In the genomic region with DNA sequence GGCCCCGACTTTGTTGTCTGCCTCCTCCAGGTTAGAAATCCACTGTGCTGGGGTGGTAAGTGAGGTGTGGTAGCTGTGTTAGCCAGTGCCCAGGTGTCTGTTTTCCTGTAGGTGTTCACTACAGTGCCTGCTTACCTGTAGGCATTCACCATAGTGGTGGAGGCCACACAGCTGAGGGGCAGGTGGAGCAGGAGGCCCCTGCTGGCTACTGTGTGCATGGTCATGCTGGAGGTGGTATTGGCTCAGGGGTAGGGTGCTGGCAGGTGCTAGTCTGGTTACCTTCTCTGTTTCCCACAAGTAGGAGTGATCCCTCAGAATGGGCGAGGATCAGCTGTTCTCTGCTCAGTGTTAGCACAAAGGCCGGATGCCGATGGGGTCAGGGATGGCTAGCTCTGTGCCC, we compare ENCODE assay signal across 31 cellular contexts.
"Had no signal": no experiment of that assay in that cellular context is flagged by ENCODE, and none has a peak within 500 bp of the region (broad histone marks: within the 10 kb centered on the region; RNA-seq: fewer than 3 reads in every experiment).

No MANE protein-coding gene starts in this region.

- H3K27ac ChIP-seq: adrenal gland, SJCRH30, SK-N-MC had no signal

- H3K4me1 ChIP-seq: adrenal gland, SJCRH30 had no signal

- H3K4me3 Mint-ChIP-seq: activated CD4-positive, alpha-beta memory T cell treated with anti-CD3 and anti-CD28 coated beads for 36 hours; activated naive CD4-positive, alpha-beta T cell treated with anti-CD3 and anti-CD28 coated beads for 36 hours; activated T-cell treated with anti-CD3 and anti-CD28 coated beads, Interleukin-2, amount 50 U/mL, for 4 hours; activated T-helper 1 cell treated with anti-CD3 and anti-CD28 coated beads, Interleukin-12 subunit alpha, Interleukin-12 subunit beta, Interleukin-2, Interleukin-4 antibody, amounts not matched to agents 30 ng/mL and 10 ng/mL and 1 ng/mL, durations not matched to agents 14 hours and 24 hours and 36 hours; brain; T-helper 1 cell treated with Interleukin-12 subunit alpha and Interleukin-12 subunit beta and Interleukin-4 antibody, amounts not matched to agents 30 μg/mL and 1 μg/mL, for 36 hours; T-helper 2 cell treated with Interferon-gamma antibody and Interleukin-4, amounts not matched to agents 5 μg/mL and 100 μg/mL, for 36 hours had no signal

- H3K4me3 ChIP-seq: adrenal gland, SJCRH30, SK-N-MC had no signal

- ATAC-seq: activated CD4-positive, CD25-positive, alpha-beta regulatory T cell treated with anti-CD3 and anti-CD28 coated beads, Interleukin-2, amount 50 U/mL, for 24 hours; activated naive CD4-positive, alpha-beta T cell treated with anti-CD3 and anti-CD28 coated beads, Interleukin-2, amount 50 U/mL, for 72 hours; activated T-cell treated with anti-CD3 and anti-CD28 coated beads, Interleukin-2, amount 50 U/mL, for 4 hours; Panc1 had no signal

- H3K36me3 ChIP-seq: adrenal gland, SJCRH30 had no signal

- H3K27ac Mint-ChIP-seq: activated CD4-positive, alpha-beta memory T cell treated with anti-CD3 and anti-CD28 coated beads for 36 hours; activated naive CD4-positive, alpha-beta T cell treated with anti-CD3 and anti-CD28 coated beads for 36 hours; activated naive CD4-positive, alpha-beta T cell treated with anti-CD3 and anti-CD28 coated beads, Interleukin-2, amount 50 U/mL, for 72 hours; activated T-helper 1 cell treated with anti-CD3 and anti-CD28 coated beads, Interleukin-12 subunit alpha, Interleukin-12 subunit beta, Interleukin-2, Interleukin-4 antibody, amounts not matched to agents 30 ng/mL and 10 ng/mL and 1 ng/mL, durations not matched to agents 14 hours and 24 hours and 36 hours; brain; T-helper 1 cell treated with Interleukin-12 subunit alpha and Interleukin-12 subunit beta and Interleukin-4 antibody, amounts not matched to agents 30 μg/mL and 1 μg/mL, for 36 hours; T-helper 2 cell treated with Interferon-gamma antibody and Interleukin-4, amounts not matched to agents 5 μg/mL and 100 μg/mL, for 36 hours had no signal

- H3K27me3 Mint-ChIP-seq: activated CD4-positive, alpha-beta memory T cell treated with anti-CD3 and anti-CD28 coated beads for 36 hours; brain had no signal

- H3K27me3 ChIP-seq: adrenal gland, SJCRH30 had no signal

- DNase-seq: activated CD4-positive, alpha-beta memory T cell treated with anti-CD3 and anti-CD28 coated beads for 36 hours; activated CD4-positive, alpha-beta T cell treated with anti-CD3 and anti-CD28 coated beads for 4 hours; activated CD4-positive, alpha-beta T cell treated with anti-CD3 and anti-CD28 coated beads, Interleukin-2, amount 50 U/mL, for 1 hour; activated CD8-positive, alpha-beta memory T cell treated with anti-CD3 and anti-CD28 coated beads, Interleukin-2, amount 50 U/mL, for 4 hours; activated gamma-delta T cell treated with Interleukin-2 at 50 U/mL for 16 hours; activated naive CD4-positive, alpha-beta T cell treated with anti-CD3 and anti-CD28 coated beads for 36 hours; activated T-cell treated with anti-CD3 and anti-CD28 coated beads for 4 hours; activated T-cell treated with anti-CD3 and anti-CD28 coated beads, Interleukin-2, amount 50 U/mL, for 4 hours; adrenal gland; cerebellar nuclear complex; MM.1S; NCI-H1105; NCI-H1417 treated with DMSO at 0.1 percent for 48 hours; NCI-H187 treated with DMSO at 0.1 percent for 48 hours; NCI-H2081; NCI-H2171 treated with DMSO at 0.1 percent for 48 hours; NCI-H2227 treated with DMSO at 0.1 percent for 48 hours; NCI-H446 treated with DMSO at 0.1 percent for 48 hours; NCI-H524; NCI-H69; SHP77; SJCRH30 had no signal

- H3K36me3 Mint-ChIP-seq: activated CD4-positive, alpha-beta memory T cell treated with anti-CD3 and anti-CD28 coated beads for 36 hours; brain had no signal

- FAIRE-seq: TTC549 had no signal

- H3K4me1 Mint-ChIP-seq: brain had no signal

- H3K9me3 ChIP-seq: SJCRH30 had no signal
